In the genomic region with DNA sequence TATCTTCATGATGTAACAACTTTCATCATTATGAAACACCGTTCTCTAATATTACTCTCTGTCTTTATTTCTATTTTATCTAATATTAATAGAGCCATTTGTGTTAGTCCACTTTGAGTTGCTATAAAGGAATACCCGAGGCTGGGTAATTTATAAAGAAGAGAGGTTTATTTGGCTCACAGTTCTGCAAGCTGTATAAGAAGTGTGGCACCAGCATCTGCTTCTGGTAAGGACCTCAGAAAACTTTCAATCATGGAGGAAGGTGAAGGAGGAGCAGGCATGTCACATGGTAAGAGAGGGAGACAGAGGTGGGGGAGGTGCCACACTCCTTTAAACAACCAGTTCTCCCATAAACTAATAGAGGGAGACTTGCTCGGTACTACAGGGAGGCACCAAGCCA, we compare ENCODE assay signal across 14 cellular contexts. TPM values are rescaled to one million over a fixed set of nuclear protein-coding genes. Genes with fewer than 3 reads are reported as not detected.
DNase-seq lines count a peak whose midpoint lies in the region; ATAC-seq, FAIRE-seq and TF ChIP-seq lines count a peak whose summit lies in the region.
"Had no signal": no experiment of that assay in that cellular context is flagged by ENCODE, and none has a peak within 500 bp of the region (broad histone marks: within the 10 kb centered on the region; RNA-seq: fewer than 3 reads in every experiment).

No MANE protein-coding gene starts in this region.

- peak overlapping the region in 2 of 7 donors; percentile 22 to 42 for H3K4me3 Mint-ChIP-seq in CD8-positive, alpha-beta memory T cell
- H3K4me3 Mint-ChIP-seq in T-cell (no peak overlapping the region), natural killer cell (no peak overlapping the region)

- no peak overlapping the region for H4K5ac ChIP-seq in H1 (ENCODE audit: insufficient read length, low read depth, low read length)

- H3K27ac ChIP-seq in CD8-positive, alpha-beta memory T cell (ENCODE audit: low read depth, low read length) = no peak overlapping the region
- H3K27ac ChIP-seq in H1 (ENCODE audit: low read depth, low read length) = no peak overlapping the region
- H3K27ac ChIP-seq: RWPE1, SJCRH30 had no signal

- H2BK120ac ChIP-seq in H1 (replicated peaks; ENCODE audit: low read depth, low read length) = no peak overlapping the region

- no peaks in the 10 kb centered on the region for H3K23me2 ChIP-seq in H1 (ENCODE audit: low read depth, low read length)

- no peaks in the 10 kb centered on the region for H3K9me3 ChIP-seq in CD8-positive, alpha-beta memory T cell (ENCODE audit: low read length)
- H3K9me3 ChIP-seq in H1 (ENCODE audit: insufficient read depth in 2 of 2, low read depth in 1 of 2, low read length in 1 of 2) = no peaks in the 10 kb centered on the region
- H3K9me3 ChIP-seq: BE2C, SJCRH30 had no signal

- no peaks in the 10 kb centered on the region for H3K36me3 ChIP-seq in CD8-positive, alpha-beta memory T cell (ENCODE audit: insufficient read depth, low read length)
- peaks cover 0 to 4% (median 1%) of the 10 kb centered on the region in 4 experiments; a peak in 1 of 8 replicates for H3K36me3 ChIP-seq in H1 (ENCODE audit: control insufficient read depth in 2 of 4, insufficient read depth in 4 of 4, low read length in 3 of 4)
- H3K36me3 ChIP-seq: BE2C, SJCRH30 had no signal

- no peak overlapping the region for H3K4me3 ChIP-seq in CD8-positive, alpha-beta memory T cell (ENCODE audit: low read length)
- no peak overlapping the region for H3K4me3 ChIP-seq in H1 (ENCODE audit: extremely low read depth in 1 of 4, insufficient read depth in 2 of 4, low read depth in 3 of 4, low read length in 4 of 4)
- H3K4me3 ChIP-seq: SJCRH30 had no signal

- no peak overlapping the region for H4K8ac ChIP-seq in H1 (ENCODE audit: extremely low read depth, insufficient read depth, low read length)

- H3K9ac ChIP-seq in H1 (replicated peaks in 1 of 4; ENCODE audit: extremely low read depth in 1 of 4, low read depth in 3 of 4, low read length in 3 of 4) = no peak overlapping the region

- H4K20me1 ChIP-seq in H1 (replicated peaks in 1 of 2; ENCODE audit: control insufficient read depth in 1 of 2, insufficient read depth in 2 of 2, low read length in 2 of 2) = no peaks in the 10 kb centered on the region

- H3K4me1 Mint-ChIP-seq in CD8-positive, alpha-beta memory T cell = peaks cover 73 to 96% (median 95%) of the 10 kb centered on the region in 3 donors
- H3K4me1 Mint-ChIP-seq in T-cell (peaks cover 40 to 83% (median 79%) of the 10 kb centered on the region in 3 donors), natural killer cell (peaks cover 59 to 61% of the 10 kb centered on the region in 2 donors)

- no peak overlapping the region for H2AK5ac ChIP-seq in H1 (ENCODE audit: low read depth, low read length)

- H3K4ac ChIP-seq in H1 (replicated peaks; ENCODE audit: insufficient read length, low read depth, low read length) = no peak overlapping the region

- H3K27ac Mint-ChIP-seq in CD8-positive, alpha-beta memory T cell = peak overlapping the region; percentile 90 to 98 (median 97)
- H3K27ac Mint-ChIP-seq in T-cell = peak overlapping the region; percentile 62 to 75
- H3K27ac Mint-ChIP-seq in natural killer cell = peak overlapping the region; percentile 87 to 96

- no peak overlapping the region for H2BK5ac ChIP-seq in H1 (ENCODE audit: low read depth, low read length)

- TF ChIP-seq RAD21 in H1 (IDR thresholded peaks at IDR 0.05 in 1 of 2, conservative IDR thresholded peaks at IDR 0.05 in 1 of 2; ENCODE audit: low read depth in 2 of 2, low read length in 2 of 2) = no peak

- H2BK12ac ChIP-seq in H1 (ENCODE audit: low read depth, low read length) = no peak overlapping the region

- H2AFZ ChIP-seq in H1 (ENCODE audit: low read length) = no peak overlapping the region

- TF ChIP-seq EP300 in H1 (IDR thresholded peaks at IDR 0.05; ENCODE audit: borderline replicate concordance in 1 of 2, low read depth in 2 of 2, low read length in 2 of 2) = no peak

- H2BK20ac ChIP-seq in H1 (ENCODE audit: low read length) = no peak overlapping the region

- no peak overlapping the region for H3K18ac ChIP-seq in H1 (ENCODE audit: extremely low read depth, low read length)

- WGBS in H1 (ENCODE audit: extremely low coverage in 1 of 2, insufficient coverage in 1 of 2, insufficient read length in 1 of 2, insufficient replicate concordance in 2 of 2, low coverage in 1 of 2, low lambda C conversion rate in 2 of 2, missing lambda C conversion rate in 1 of 2), 2 experiments = 93% methylated on average over 3 of the region's 3 CpGs; no CpG with 5 or more reads in 1 of the 2 experiments

- peaks cover 0 to 4% (median 2%) of the 10 kb centered on the region in 5 donors for H3K9me3 Mint-ChIP-seq in CD8-positive, alpha-beta memory T cell
- H3K9me3 Mint-ChIP-seq in T-cell = peaks cover 0 to 12% (median 0%) of the 10 kb centered on the region in 3 donors
- no peaks in the 10 kb centered on the region for H3K9me3 Mint-ChIP-seq in natural killer cell

- no peak for FAIRE-seq in H1 (lab: Jason Lieb, UNC)
- FAIRE-seq: HTR-8/SVneo had no signal

- no peaks in the 10 kb centered on the region for H3K79me2 ChIP-seq in H1 (ENCODE audit: control insufficient read depth in 1 of 2, insufficient read depth in 2 of 2, low read length in 2 of 2)

- no peak for ATAC-seq in T-cell (replicated peaks in 1 of 4)
- ATAC-seq in natural killer cell = no peak
- no peak for ATAC-seq in stimulated activated naive CD8-positive, alpha-beta T cell treated with anti-CD3 and anti-CD28 coated beads, Interleukin-15, Interleukin-2, amounts not matched to agents 100 U/mL and 50 U/mL, for 24 hours

- CTCF ChIA-PET in CD8-positive, alpha-beta memory T cell (lab: Charles Lee) = no interaction called here
- CTCF ChIA-PET in T-cell (lab: Charles Lee) (no interaction called here), H1 (lab: Charles Lee; ENCODE audit: partially characterized antibody) (interaction anchor here (0.7 kb wide), 1 partner anchor 349 kb away, joined by 3 read pairs; no protein-coding TSS in a partner anchor), HEK293T (lab: Yijun Ruan, JAX) (no interaction called here)

- no peak overlapping the region for H3K23ac ChIP-seq in H1 (ENCODE audit: insufficient read length)

- H4K91ac ChIP-seq in H1 (replicated peaks; ENCODE audit: insufficient read length, low read length) = peak overlapping the region; percentile 81

- DNase-seq in CD8-positive, alpha-beta memory T cell = no peak
- DNase-seq in T-cell = no peak
- DNase-seq in H1 (ENCODE audit: low read depth in 1 of 2, low spot score in 2 of 2) = no peak
- DNase-seq in natural killer cell = no peak
- no peak for DNase-seq in stimulated activated naive CD8-positive, alpha-beta T cell treated with anti-CD3 and anti-CD28 coated beads, Interleukin-15, Interleukin-2, amounts not matched to agents 100 U/mL and 50 U/mL, for 24 hours
- DNase-seq in HEK293T (ENCODE audit: extremely low spot score) = no peak
- no peak for DNase-seq in posterior vena cava (ENCODE audit: low spot score)
- DNase-seq: BE2C, HCEC 1CT, NCI-H345, NCI-H526 treated with DMSO at 0.1 percent for 48 hours, SJCRH30 had no signal

- no peak overlapping the region for H2BK15ac ChIP-seq in H1 (ENCODE audit: low read length)

- H3K4me2 ChIP-seq in H1 (ENCODE audit: insufficient read depth in 1 of 2, low read depth in 2 of 2, low read length in 2 of 2) = no peak overlapping the region

- TF ChIP-seq CTCF in H1 (IDR thresholded peaks at IDR 0.05; ENCODE audit: control extremely low read depth in 1 of 3, insufficient read depth in 1 of 3, low read depth in 1 of 3, low read length in 3 of 3) (no peak), natural killer cell (IDR thresholded peaks at IDR 0.05) (no peak)

- H3K79me1 ChIP-seq in H1 (ENCODE audit: low read depth, low read length) = no peaks in the 10 kb centered on the region

- H3K27me3 ChIP-seq in CD8-positive, alpha-beta memory T cell (ENCODE audit: insufficient read depth, low read length, poor library complexity, severe bottlenecking) = no peaks in the 10 kb centered on the region
- H3K27me3 ChIP-seq in H1 (replicated peaks in 1 of 4; ENCODE audit: control insufficient read depth in 3 of 4, extremely low read depth in 1 of 4, insufficient read depth in 3 of 4, low read length in 3 of 4) = no peaks in the 10 kb centered on the region
- H3K27me3 ChIP-seq: BE2C, SJCRH30 had no signal

- no peaks in the 10 kb centered on the region for H3K27me3 Mint-ChIP-seq in CD8-positive, alpha-beta memory T cell
- H3K27me3 Mint-ChIP-seq in T-cell (no peaks in the 10 kb centered on the region), natural killer cell (ENCODE audit: low read depth in 2 of 2) (no peaks in the 10 kb centered on the region)

- no peak overlapping the region for H3K56ac ChIP-seq in H1 (replicated peaks; ENCODE audit: insufficient read length, low read depth, low read length)

- POLR2A ChIA-PET in CD8-positive, alpha-beta memory T cell (lab: Charles Lee) = no interaction called here
- POLR2A ChIA-PET in T-cell (lab: Charles Lee) (no interaction called here), H1 (lab: Charles Lee; ENCODE audit: partially characterized antibody) (no interaction called here), HEK293T (lab: Yijun Ruan, JAX) (no interaction called here)

- peaks cover 62% of the 10 kb centered on the region for H3K4me1 ChIP-seq in CD8-positive, alpha-beta memory T cell (ENCODE audit: insufficient read depth, low read length)
- H3K4me1 ChIP-seq in H1 (replicated peaks in 1 of 4; ENCODE audit: control insufficient read depth in 3 of 4, insufficient read depth in 4 of 4, low read length in 3 of 4) = peaks cover 4 to 8% (median 7%) of the 10 kb centered on the region in 4 experiments; a peak in 5 of 7 replicates

- H3K14ac ChIP-seq in H1 (ENCODE audit: insufficient read length) = no peak overlapping the region

- H3K36me3 Mint-ChIP-seq in CD8-positive, alpha-beta memory T cell = peaks cover 10 to 33% (median 25%) of the 10 kb centered on the region in 3 donors
- H3K36me3 Mint-ChIP-seq in T-cell = peaks cover 49% of the 10 kb centered on the region
- no peaks in the 10 kb centered on the region for H3K36me3 Mint-ChIP-seq in natural killer cell

- intact Hi-C loops in natural killer cell (cut with micrococcal nuclease) (loop anchor here (2.0 kb wide), 1 partner anchor 231 kb away; no protein-coding TSS in a partner anchor), posterior vena cava (cut with DNase I) (no loop called here)

- no peak for TF ChIP-seq POLR2A in H1 (IDR thresholded peaks at IDR 0.05; ENCODE audit: control extremely low read depth in 1 of 2, low read depth in 2 of 2, low read length in 2 of 2)

RNA-seq across cellular contexts. Expression of a gene that starts 25.1 kb away (rescaled TPM):
- total RNA-seq in CD8-positive, alpha-beta memory T cell = 10 to 100 TPM; 36.4 to 39.7 TPM
- polyA plus RNA-seq in CD8-positive, alpha-beta memory T cell = 22.0 TPM
- total RNA-seq in T-cell = 10 to 100 TPM; 18.0 to 34.0 (median 25.5) TPM
- total RNA-seq in H1 (2021; fragmentation: NEBNext Ultra II Directional; extraction: Animal tissue kit (Norgen Biotek cat#: 25700)) = 15.4 and 17.4 TPM in 2 replicates
- polyA plus RNA-seq in H1 (2011; rRNA removed) = 8.3 and 14.4 TPM in 2 replicates
- 10.0 TPM for polyA plus RNA-seq in H1 (2011; cell fraction: cytosol; rRNA removed)
- 16.9 TPM for polyA plus RNA-seq in H1 (2011; cell fraction: nucleus; rRNA removed)
- 9.3 to 12.7 TPM (median 11.1 TPM) in 4 replicates for polyA plus RNA-seq in H1 (2012, experiment 1 of 2)
- 9.4 TPM for polyA plus RNA-seq in H1 (2012, experiment 2 of 2)
- polyA plus RNA-seq in H1 (2013, experiment 1 of 2) = 8.2 TPM
- 8.7 TPM for polyA plus RNA-seq in H1 (2013, experiment 2 of 2)
- 15.7 and 16.0 TPM in 2 replicates for polyA minus RNA-seq in H1 (2011; rRNA and poly(A)+ RNA removed)
- 12.9 TPM for polyA minus RNA-seq in H1 (2011; cell fraction: cytosol; rRNA and poly(A)+ RNA removed)
- 15.9 TPM for polyA minus RNA-seq in H1 (2011; cell fraction: nucleus; rRNA and poly(A)+ RNA removed)
- 10 to 100 TPM; 28.5 to 32.8 (median 29.2) TPM for total RNA-seq in natural killer cell
- total RNA-seq in posterior vena cava = 10 to 100 TPM; 11.6 to 17.9 TPM

RNA-seq across cellular contexts. Expression of a gene that starts 31.9 kb away (rescaled TPM):
- under 1 TPM; 0.31 to 0.42 TPM for total RNA-seq in CD8-positive, alpha-beta memory T cell
- polyA plus RNA-seq in CD8-positive, alpha-beta memory T cell = 0.49 TPM
- total RNA-seq in T-cell = 1 to 10 TPM in 2 of 5 donors, under 1 TPM in 3; 0.16 to 1.6 (median 0.96) TPM
- 6.1 and 8.9 TPM in 2 replicates for total RNA-seq in H1 (2021; fragmentation: NEBNext Ultra II Directional; extraction: Animal tissue kit (Norgen Biotek cat#: 25700))
- 2.0 and 2.5 TPM in 2 replicates for polyA plus RNA-seq in H1 (2011; rRNA removed)
- polyA plus RNA-seq in H1 (2011; cell fraction: cytosol; rRNA removed) = 1.9 TPM
- polyA plus RNA-seq in H1 (2011; cell fraction: nucleus; rRNA removed) = 1.2 TPM
- 4.0 to 6.1 TPM (median 5.3 TPM) in 4 replicates for polyA plus RNA-seq in H1 (2012, experiment 1 of 2)
- polyA plus RNA-seq in H1 (2012, experiment 2 of 2) = 2.4 TPM
- polyA plus RNA-seq in H1 (2013, experiment 1 of 2) = 14.7 TPM
- 15.8 TPM for polyA plus RNA-seq in H1 (2013, experiment 2 of 2)
- 1.4 and 2.6 TPM in 2 replicates for polyA minus RNA-seq in H1 (2011; rRNA and poly(A)+ RNA removed)
- polyA minus RNA-seq in H1 (2011; cell fraction: cytosol; rRNA and poly(A)+ RNA removed) = 1.6 TPM
- polyA minus RNA-seq in H1 (2011; cell fraction: nucleus; rRNA and poly(A)+ RNA removed) = 0.90 TPM
- under 1 TPM; 0.05 to 0.63 (median 0.25) TPM for total RNA-seq in natural killer cell
- 10 to 100 TPM; 20.3 to 23.2 TPM for total RNA-seq in posterior vena cava
- total RNA-seq: SJCRH30 had no signal
